10 cellular contexts compared by ENCODE assay signal in the genomic region with DNA sequence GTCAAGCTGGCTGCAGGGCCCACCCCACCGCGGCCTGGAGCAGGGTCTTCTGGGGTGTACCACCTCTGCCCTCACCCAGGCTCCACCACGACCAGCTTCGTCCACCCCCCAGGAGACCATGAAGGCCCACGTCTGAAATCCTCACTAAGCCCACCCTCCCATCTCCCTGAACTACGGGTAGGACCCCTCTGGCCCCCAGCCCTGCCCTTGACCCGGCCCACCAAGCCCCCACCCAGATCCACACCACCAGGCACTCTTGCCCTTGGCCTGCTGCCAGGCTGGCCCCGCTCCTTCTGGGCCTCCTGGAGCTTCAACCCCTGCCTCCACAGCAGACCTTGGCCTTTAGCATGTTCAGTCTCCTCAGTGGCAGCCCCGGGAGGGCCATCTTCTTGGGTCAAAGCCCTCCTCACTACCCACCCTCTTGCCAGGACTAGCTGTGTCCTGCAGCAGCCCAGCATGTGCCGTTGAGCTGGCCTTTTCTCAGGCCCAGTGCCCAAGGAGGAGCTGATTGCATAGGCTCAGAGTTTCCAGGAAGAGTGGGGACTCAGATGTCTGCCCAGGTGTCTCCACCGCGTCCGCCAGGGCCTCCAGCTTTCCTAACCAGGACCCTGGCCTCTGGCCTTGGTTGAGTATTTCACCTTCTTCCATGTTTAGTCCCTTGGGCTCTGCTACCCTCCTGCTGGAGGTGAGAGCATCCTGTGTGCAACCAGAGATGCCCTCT. TPM values are rescaled to one million over a fixed set of nuclear protein-coding genes. Genes with fewer than 3 reads are reported as not detected.
DNase-seq lines count a peak whose midpoint lies in the region; ATAC-seq and TF ChIP-seq lines count a peak whose summit lies in the region.
"Had no signal": no experiment of that assay in that cellular context is flagged by ENCODE, and none has a peak within 500 bp of the region (broad histone marks: within the 10 kb centered on the region; RNA-seq: fewer than 3 reads in every experiment).

No MANE protein-coding gene starts in this region.

- H4K91ac ChIP-seq in IMR-90 (ENCODE audit: insufficient read depth, low read depth, low read length), result peak overlapping the region; percentile 84

- no peak for TF ChIP-seq CTCF in IMR-90 (conservative IDR thresholded peaks at IDR 0.05; ENCODE audit: low read depth, low read length)
- no peak for TF ChIP-seq CTCF in osteocyte (IDR thresholded peaks at IDR 0.05)

- no peak overlapping the region for H3K9ac ChIP-seq in IMR-90 (ENCODE audit: low read depth, low read length)
- H3K9ac ChIP-seq: KMS-11 had no signal

- CTCF ChIA-PET in CD8-positive, alpha-beta memory T cell (lab: Charles Lee), result interaction anchor here (1.3 to 2.5 kb wide), 6 partner anchors 11 to 84 kb away, joined by 3 to 13 read pairs (median 4); a partner anchor contains a TSS
- CTCF ChIA-PET in IMR-90 (lab: Yijun Ruan, JAX), result interaction anchor here (1.0 kb wide), 1 partner anchor 32 kb away, joined by 4 read pairs; no protein-coding TSS in a partner anchor

- no peak for TF ChIP-seq POLR2A in IMR-90 (IDR thresholded peaks at IDR 0.05; ENCODE audit: low read depth, low read length)

- in situ Hi-C loops in IMR-90 (cut with MboI; ENCODE audit: low sequenced_read_pairs), result no loop called here

- no peak overlapping the region for H2BK120ac ChIP-seq in IMR-90 (ENCODE audit: low read depth, low read length)

- BruUV-seq in IMR-90 (replicated peaks; lab: Mats Ljungman, UMichigan), result no TSS peak

- peaks cover 5 to 19% (median 9%) of the 10 kb centered on the region in 3 donors for H3K4me1 Mint-ChIP-seq in CD8-positive, alpha-beta memory T cell
- H3K4me1 Mint-ChIP-seq in osteocyte (ENCODE audit: unreplicated experiment), result peaks cover 25% of the 10 kb centered on the region

- H3K4me3 Mint-ChIP-seq in CD8-positive, alpha-beta memory T cell, result peak overlapping the region in 5 of 7 donors; percentile 66 to 81 (median 70)
- H3K4me3 Mint-ChIP-seq in osteocyte (ENCODE audit: unreplicated experiment), result peak overlapping the region; percentile 72

- no peaks in the 10 kb centered on the region for H3K36me3 Mint-ChIP-seq in CD8-positive, alpha-beta memory T cell
- no peaks in the 10 kb centered on the region for H3K36me3 Mint-ChIP-seq in osteocyte (ENCODE audit: unreplicated experiment)

- dilution Hi-C loops in IMR-90 (cut with HindIII; ENCODE audit: low sequenced_read_pairs, unreplicated experiment), result no loop called here

- no peak for ATAC-seq in IMR-90 (ENCODE audit: low read depth)
- ATAC-seq in HG02870 (IDR thresholded peaks at IDR 0.05; ENCODE audit: unreplicated experiment), result no peak
- no peak for ATAC-seq in esophagus mucosa

- no peaks in the 10 kb centered on the region for H3K36me3 ChIP-seq in CD8-positive, alpha-beta memory T cell (ENCODE audit: insufficient read depth, low read length)
- H3K36me3 ChIP-seq in IMR-90 (ENCODE audit: control insufficient read depth, insufficient read depth, low read length), result no peaks in the 10 kb centered on the region

- peak overlapping the region; percentile 86 for H2AK5ac ChIP-seq in IMR-90 (ENCODE audit: low read depth, low read length)

- 73% methylated on average over 9 of the region's 13 CpGs; no CpG with 5 or more reads in 1 of the 2 experiments for WGBS in IMR-90 (ENCODE audit: extremely low coverage in 2 of 2, insufficient read length in 1 of 2), 2 experiments

- no peak overlapping the region for H2BK15ac ChIP-seq in IMR-90 (ENCODE audit: low read depth, low read length)

- no peaks in the 10 kb centered on the region for H3K4me1 ChIP-seq in CD8-positive, alpha-beta memory T cell (ENCODE audit: insufficient read depth, low read length)
- peaks cover 26% of the 10 kb centered on the region for H3K4me1 ChIP-seq in IMR-90 (ENCODE audit: control insufficient read depth, insufficient read depth, low read length)

- H4K20me1 ChIP-seq in IMR-90 (ENCODE audit: insufficient read depth, low read length), result no peaks in the 10 kb centered on the region; the same call in 1 of the 2 replicates

- H3K9me3 Mint-ChIP-seq in CD8-positive, alpha-beta memory T cell, result peaks cover 0 to 5% (median 1%) of the 10 kb centered on the region in 5 donors
- no peaks in the 10 kb centered on the region for H3K9me3 Mint-ChIP-seq in osteocyte (ENCODE audit: unreplicated experiment)

- no peak overlapping the region for H3K56ac ChIP-seq in IMR-90 (ENCODE audit: extremely low read depth, insufficient read depth, low read length)

- H3K27ac Mint-ChIP-seq in CD8-positive, alpha-beta memory T cell, result peak overlapping the region in 2 of 8 donors; percentile 27 to 29
- peak overlapping the region; percentile 68 for H3K27ac Mint-ChIP-seq in osteocyte (ENCODE audit: unreplicated experiment)

- H3K27me3 ChIP-seq in CD8-positive, alpha-beta memory T cell (ENCODE audit: insufficient read depth, low read length, poor library complexity, severe bottlenecking), result peaks cover 10% of the 10 kb centered on the region
- no peaks in the 10 kb centered on the region; the same call in 1 of the 2 replicates for H3K27me3 ChIP-seq in IMR-90 (ENCODE audit: control insufficient read depth, insufficient read depth, low read length)

- no peak overlapping the region for H4K8ac ChIP-seq in IMR-90 (ENCODE audit: low read depth in 2 of 2, low read length in 2 of 2)

- H3K9me3 ChIP-seq in CD8-positive, alpha-beta memory T cell (ENCODE audit: low read length), result no peaks in the 10 kb centered on the region
- H3K9me3 ChIP-seq in IMR-90 (ENCODE audit: control insufficient read depth, insufficient read depth, low read length), result no peaks in the 10 kb centered on the region

- H2BK5ac ChIP-seq in IMR-90 (ENCODE audit: low read depth, low read length, poor library complexity, severe bottlenecking), result no peak overlapping the region

- H3K4me3 ChIP-seq in CD8-positive, alpha-beta memory T cell (ENCODE audit: low read length), result no peak overlapping the region
- no peak overlapping the region for H3K4me3 ChIP-seq in IMR-90 (ENCODE audit: insufficient read depth, low read depth, low read length)

- TF ChIP-seq RAD21 in IMR-90 (IDR thresholded peaks at IDR 0.05; ENCODE audit: low read length), result no peak

- H3K9me1 ChIP-seq in IMR-90 (ENCODE audit: insufficient read depth, low read length), result no peaks in the 10 kb centered on the region

- H2BK20ac ChIP-seq in IMR-90 (ENCODE audit: low read depth, low read length), result peak overlapping the region; percentile 52; the same call in 1 of the 2 replicates

- no peak overlapping the region for H3K14ac ChIP-seq in IMR-90 (replicated peaks; ENCODE audit: low read depth, low read length)

- peaks cover 24 to 40% of the 10 kb centered on the region in 2 donors for H3K27me3 Mint-ChIP-seq in CD8-positive, alpha-beta memory T cell
- peaks cover 3% of the 10 kb centered on the region for H3K27me3 Mint-ChIP-seq in osteocyte (ENCODE audit: unreplicated experiment)

- intact Hi-C loops in IMR-90 (cut with micrococcal nuclease), result no loop called here

- no peak overlapping the region; the same call in 1 of the 2 replicates for H3K23ac ChIP-seq in IMR-90 (ENCODE audit: low read depth, low read length)

- H3K18ac ChIP-seq in IMR-90 (ENCODE audit: low read depth, low read length), result no peak overlapping the region

- no peak for DNase-seq in CD8-positive, alpha-beta memory T cell
- no peak for DNase-seq in IMR-90
- peak; percentile 11 for DNase-seq in epidermal melanocyte (ENCODE audit: insufficient read length, low spot score)
- DNase-seq in osteocyte (ENCODE audit: extremely low spot score, unreplicated experiment), result no peak
- DNase-seq in NCI-H2081 (lab: John Stamatoyannopoulos, UW), result no peak
- DNase-seq in NCI-H128 (lab: John Stamatoyannopoulos, UW; ENCODE audit: unreplicated experiment), result no peak

- POLR2A ChIA-PET in CD8-positive, alpha-beta memory T cell (lab: Charles Lee), result no interaction called here
- POLR2A ChIA-PET in IMR-90 (lab: Charles Lee; ENCODE audit: unreplicated experiment), result no interaction called here

- no peak overlapping the region for H4K5ac ChIP-seq in IMR-90 (ENCODE audit: low read depth, low read length)

- H2AFZ ChIP-seq in IMR-90 (replicated peaks; ENCODE audit: low read length, poor library complexity), result no peak overlapping the region

- H2AK9ac ChIP-seq in IMR-90 (replicated peaks; ENCODE audit: low read depth, low read length, poor library complexity), result peak overlapping the region; percentile 31

- H3K4me2 ChIP-seq in IMR-90 (ENCODE audit: low read depth, low read length), result no peak overlapping the region; the same call in 1 of the 2 replicates
- H3K4me2 ChIP-seq: KMS-11 had no signal

- H3K27ac ChIP-seq in CD8-positive, alpha-beta memory T cell (ENCODE audit: low read depth, low read length), result no peak overlapping the region
- no peak overlapping the region for H3K27ac ChIP-seq in IMR-90 (ENCODE audit: insufficient read depth, low read length)
- H3K27ac ChIP-seq: epithelial cell of prostate, KMS-11 had no signal

- H3K79me1 ChIP-seq in IMR-90 (ENCODE audit: low read depth in 1 of 2, low read length in 2 of 2), result peaks cover 0 to 7% of the 10 kb centered on the region in 2 experiments; a peak in 1 of 4 replicates

- H3K4ac ChIP-seq in IMR-90 (ENCODE audit: low read depth, low read length), result peak overlapping the region; percentile 84

TF ChIP-seq in IMR-90, 13 proteins besides CTCF, POLR2A, EP300 and RAD21 (continues in another document):
- TF ChIP-seq SMC3 (IDR thresholded peaks at IDR 0.05; ENCODE audit: low read depth, low read length), result no peak

RNA-seq across cellular contexts. Expression of a gene that starts 17.8 kb away (rescaled TPM):
- total RNA-seq in CD8-positive, alpha-beta memory T cell, result not detected
- polyA plus RNA-seq in CD8-positive, alpha-beta memory T cell, result 0.20 TPM
- total RNA-seq in IMR-90 (2012; rRNA removed) (5.9 and 6.9 TPM in 2 replicates), osteocyte (16.6 and 19.5 TPM in 2 replicates), esophagus mucosa (0.52 TPM)
- polyA plus RNA-seq in IMR-90 (2012; rRNA removed), result 22.9 and 31.9 TPM in 2 replicates
- polyA plus RNA-seq in IMR-90 (2012; cell fraction: cytosol; rRNA removed), result 7.3 and 10.5 TPM in 2 replicates
- polyA plus RNA-seq in IMR-90 (2012; cell fraction: nucleus; rRNA removed; ENCODE audit: low replicate concordance), result 30.0 and 141 TPM in 2 replicates

RNA-seq across cellular contexts. Expression of a gene that starts 53.1 kb away (rescaled TPM):
- total RNA-seq in CD8-positive, alpha-beta memory T cell, result 100 to 1,000 TPM; 175 to 187 TPM
- 72.3 TPM for polyA plus RNA-seq in CD8-positive, alpha-beta memory T cell
- total RNA-seq in IMR-90 (2012; rRNA removed) (105 and 106 TPM in 2 replicates), osteocyte (60.5 and 63.3 TPM in 2 replicates), esophagus mucosa (68.1 TPM)
- polyA plus RNA-seq in IMR-90 (2012; rRNA removed), result 74.2 and 75.7 TPM in 2 replicates
- polyA plus RNA-seq in IMR-90 (2012; cell fraction: cytosol; rRNA removed), result 54.0 and 63.6 TPM in 2 replicates
- polyA plus RNA-seq in IMR-90 (2012; cell fraction: nucleus; rRNA removed; ENCODE audit: low replicate concordance), result 86.7 and 138 TPM in 2 replicates

RNA-seq across cellular contexts. Expression of a gene that starts 54.4 kb away (rescaled TPM):
- total RNA-seq in CD8-positive, alpha-beta memory T cell, result 10 to 100 TPM; 27.6 to 28.6 TPM
- polyA plus RNA-seq in CD8-positive, alpha-beta memory T cell, result 1.4 TPM
- total RNA-seq in IMR-90 (2012; rRNA removed), result 3.4 and 3.6 TPM in 2 replicates
- polyA plus RNA-seq in IMR-90 (2012; rRNA removed), result 41.0 and 50.7 TPM in 2 replicates
- 14.1 and 16.5 TPM in 2 replicates for polyA plus RNA-seq in IMR-90 (2012; cell fraction: cytosol; rRNA removed)
- polyA plus RNA-seq in IMR-90 (2012; cell fraction: nucleus; rRNA removed; ENCODE audit: low replicate concordance), result 305 and 1,032 TPM in 2 replicates
- total RNA-seq in osteocyte, result 26.6 and 31.7 TPM in 2 replicates
- 5.8 TPM for total RNA-seq in esophagus mucosa
